In the genomic region with DNA sequence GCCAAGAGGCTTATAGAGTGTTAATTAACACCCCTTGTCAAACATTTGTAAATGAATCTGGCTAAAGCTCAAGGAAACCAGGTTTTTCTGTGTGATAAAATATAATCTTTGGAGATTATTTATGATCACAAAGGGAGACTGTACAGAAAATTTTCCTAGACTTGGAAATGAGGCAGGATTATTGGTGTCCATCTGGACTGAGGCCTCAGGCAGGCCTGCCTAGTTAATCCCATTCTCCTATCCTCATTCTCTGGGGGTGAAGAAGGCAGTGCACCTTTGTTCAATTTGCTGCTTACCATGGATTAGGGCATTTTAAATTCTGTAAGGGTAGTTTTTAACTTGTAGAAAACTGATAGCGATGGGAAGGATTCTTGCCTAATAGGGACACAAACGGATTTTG, we compare ENCODE assay signal across 16 cellular contexts.
A peak's percentile ranks its signal among the peaks of the same experiment; 100 is the strongest.
DNase-seq lines count a peak whose midpoint lies in the region; ATAC-seq lines count a peak whose summit lies in the region.
"Had no signal": no experiment of that assay in that cellular context is flagged by ENCODE, and none has a peak within 500 bp of the region (broad histone marks: within the 10 kb centered on the region; RNA-seq: fewer than 3 reads in every experiment).

No MANE protein-coding gene starts in this region.

- no peaks in the 10 kb centered on the region for H3K36me3 ChIP-seq in endocrine pancreas (ENCODE audit: control insufficient read depth, insufficient read depth, low read length)
- H3K36me3 ChIP-seq: SJCRH30 had no signal

- no peaks in the 10 kb centered on the region for H3K9me3 ChIP-seq in endocrine pancreas (ENCODE audit: control insufficient read depth, low read length)
- H3K9me3 ChIP-seq: SJCRH30 had no signal

- DNase-seq in activated naive CD8-positive, alpha-beta T cell treated with anti-CD3 and anti-CD28 coated beads, Interleukin-2, amount 50 U/mL, for 24 hours = no peak
- DNase-seq in NCI-H524 treated with DMSO at 0.1 percent for 48 hours (lab: John Stamatoyannopoulos, UW) (peak; percentile 39), NOMO-1 treated with dmso at 0.1 percent for 144 hours (lab: John Stamatoyannopoulos, UW; ENCODE audit: unreplicated experiment) (no peak), NCI-H2029 treated with DMSO at 0.1 percent for 48 hours (lab: John Stamatoyannopoulos, UW) (no peak)
- DNase-seq: GDM1, GOT3, HFFc6, Karpas-422, NCI-H1105 treated with DMSO at 0.1 percent for 48 hours, NCI-H187, NCI-H2171 treated with DMSO at 0.1 percent for 48 hours, SJCRH30 had no signal

- no peak overlapping the region for H3K27ac Mint-ChIP-seq in activated naive CD8-positive, alpha-beta T cell
- no peak overlapping the region for H3K27ac Mint-ChIP-seq in activated naive CD8-positive, alpha-beta T cell treated with anti-CD3 and anti-CD28 coated beads, Interleukin-2, amount 50 U/mL, for 24 hours
- H3K27ac Mint-ChIP-seq: HFFc6 had no signal

- peak overlapping the region; percentile 86 for H3K4me3 ChIP-seq in endocrine pancreas (ENCODE audit: control insufficient read depth, insufficient read depth, low read length)
- H3K4me3 ChIP-seq: SJCRH30 had no signal

- peaks cover 15% of the 10 kb centered on the region for H3K27me3 Mint-ChIP-seq in activated naive CD8-positive, alpha-beta T cell
- H3K27me3 Mint-ChIP-seq in activated naive CD8-positive, alpha-beta T cell treated with anti-CD3 and anti-CD28 coated beads, Interleukin-2, amount 50 U/mL, for 24 hours = peaks cover 14% of the 10 kb centered on the region

- peaks cover 4% of the 10 kb centered on the region for H3K9me3 Mint-ChIP-seq in activated naive CD8-positive, alpha-beta T cell (ENCODE audit: low read depth)
- peaks cover 14% of the 10 kb centered on the region for H3K9me3 Mint-ChIP-seq in activated naive CD8-positive, alpha-beta T cell treated with anti-CD3 and anti-CD28 coated beads, Interleukin-2, amount 50 U/mL, for 24 hours
- H3K9me3 Mint-ChIP-seq: HFFc6 had no signal

- peak overlapping the region; percentile 93 for H3K4me3 Mint-ChIP-seq in activated naive CD8-positive, alpha-beta T cell
- H3K4me3 Mint-ChIP-seq in activated naive CD8-positive, alpha-beta T cell treated with anti-CD3 and anti-CD28 coated beads, Interleukin-2, amount 50 U/mL, for 24 hours = no peak overlapping the region
- H3K4me3 Mint-ChIP-seq: HFFc6 had no signal

- no peak for ATAC-seq in activated naive CD8-positive, alpha-beta T cell treated with anti-CD3 and anti-CD28 coated beads, Interleukin-2, amount 50 U/mL, for 24 hours
- no peak for ATAC-seq in GM19452 (IDR thresholded peaks at IDR 0.05; ENCODE audit: unreplicated experiment)

- no peak overlapping the region for H3K9ac ChIP-seq in endocrine pancreas (ENCODE audit: control insufficient read depth, insufficient read depth, low read length)

- H3K36me3 Mint-ChIP-seq in activated naive CD8-positive, alpha-beta T cell = peaks cover 23% of the 10 kb centered on the region
- peaks cover 4% of the 10 kb centered on the region for H3K36me3 Mint-ChIP-seq in activated naive CD8-positive, alpha-beta T cell treated with anti-CD3 and anti-CD28 coated beads, Interleukin-2, amount 50 U/mL, for 24 hours (ENCODE audit: low read depth)
- H3K36me3 Mint-ChIP-seq: CD4-positive, alpha-beta memory T cell had no signal

- H3K4me1 Mint-ChIP-seq in activated naive CD8-positive, alpha-beta T cell (ENCODE audit: low read depth) = peaks cover 20% of the 10 kb centered on the region
- peaks cover 16% of the 10 kb centered on the region for H3K4me1 Mint-ChIP-seq in activated naive CD8-positive, alpha-beta T cell treated with anti-CD3 and anti-CD28 coated beads, Interleukin-2, amount 50 U/mL, for 24 hours

- H3K4me1 ChIP-seq in endocrine pancreas (ENCODE audit: control insufficient read depth, insufficient read depth, low read length) = peaks cover 18% of the 10 kb centered on the region
- H3K4me1 ChIP-seq: SJCRH30 had no signal

- no peaks in the 10 kb centered on the region for H3K27me3 ChIP-seq in endocrine pancreas (ENCODE audit: control insufficient read depth, insufficient read depth, low read length)
- H3K27me3 ChIP-seq: SJCRH30 had no signal
